10 cellular contexts compared by ENCODE assay signal in genomic region chr11:6647282-6647679, GRCh38. TPM values are rescaled to one million over a fixed set of nuclear protein-coding genes. Genes with fewer than 3 reads are reported as not detected.
DNase-seq lines count a peak whose midpoint lies in the region; ATAC-seq and TF ChIP-seq lines count a peak whose summit lies in the region.
"Had no signal": no experiment of that assay in that cellular context is flagged by ENCODE, and none has a peak within 500 bp of the region (broad histone marks: within the 10 kb centered on the region; RNA-seq: fewer than 3 reads in every experiment).

No MANE protein-coding gene starts in this region.

- no peak for TF ChIP-seq CTCF in upper lobe of left lung (IDR thresholded peaks at IDR 0.05)

- peaks cover 27 to 39% (median 32%) of the 10 kb centered on the region in 4 donors for H3K4me1 ChIP-seq in upper lobe of left lung

- no peaks in the 10 kb centered on the region for H3K36me3 ChIP-seq in upper lobe of left lung

- 55 to 59% methylated on average over 5 of the region's 5 CpGs for WGBS in upper lobe of left lung, 2 donors

- H3K4me3 Mint-ChIP-seq in memory B cell, result no peak overlapping the region
- H3K4me3 Mint-ChIP-seq in activated T-cell treated with anti-CD3 and anti-CD28 coated beads, Interleukin-2, amount 50 U/mL, for 4 hours, result no peak overlapping the region
- H3K4me3 Mint-ChIP-seq: activated T-cell treated with anti-CD3 and anti-CD28 coated beads, Interleukin-2, amount 50 U/mL, for 72 hours had no signal

- no peak overlapping the region for H3K27ac Mint-ChIP-seq in memory B cell
- H3K27ac Mint-ChIP-seq: activated T-cell treated with anti-CD3 and anti-CD28 coated beads, Interleukin-2, amount 50 U/mL, for 72 hours had no signal

- no peaks in the 10 kb centered on the region for H3K36me3 Mint-ChIP-seq in memory B cell
- H3K36me3 Mint-ChIP-seq in activated T-cell treated with anti-CD3 and anti-CD28 coated beads, Interleukin-2, amount 50 U/mL, for 4 hours (ENCODE audit: insufficient read depth), result no peaks in the 10 kb centered on the region

- no peaks in the 10 kb centered on the region for H3K4me1 Mint-ChIP-seq in memory B cell
- no peaks in the 10 kb centered on the region for H3K4me1 Mint-ChIP-seq in activated T-cell treated with anti-CD3 and anti-CD28 coated beads, Interleukin-2, amount 50 U/mL, for 4 hours (ENCODE audit: low read depth)

- H3K4me3 ChIP-seq in upper lobe of left lung, result no peak overlapping the region

- no peaks in the 10 kb centered on the region for H3K27me3 ChIP-seq in upper lobe of left lung

- H3K9me3 ChIP-seq in upper lobe of left lung, result no peaks in the 10 kb centered on the region

- DNase-seq in MV-4-11 (lab: John Stamatoyannopoulos, UW), result peak; percentile 37
- DNase-seq in memory B cell (ENCODE audit: low spot score in 2 of 2), result no peak
- peak in 1 of 2 donors; percentile 32 for DNase-seq in upper lobe of left lung
- DNase-seq in activated T-cell treated with anti-CD3 and anti-CD28 coated beads, Interleukin-2, amount 50 U/mL, for 4 hours, result no peak
- DNase-seq in SIG-M5 (lab: John Stamatoyannopoulos, UW), result no peak
- DNase-seq: NCI-H2171 had no signal

- H3K27me3 Mint-ChIP-seq in memory B cell, result no peaks in the 10 kb centered on the region
- no peaks in the 10 kb centered on the region for H3K27me3 Mint-ChIP-seq in activated T-cell treated with anti-CD3 and anti-CD28 coated beads, Interleukin-2, amount 50 U/mL, for 4 hours (ENCODE audit: low read depth)

- no peaks in the 10 kb centered on the region for H3K9me3 Mint-ChIP-seq in memory B cell
- H3K9me3 Mint-ChIP-seq in activated T-cell treated with anti-CD3 and anti-CD28 coated beads, Interleukin-2, amount 50 U/mL, for 4 hours, result no peaks in the 10 kb centered on the region
- H3K9me3 Mint-ChIP-seq: activated T-cell treated with anti-CD3 and anti-CD28 coated beads, Interleukin-2, amount 50 U/mL, for 72 hours had no signal

- no peak for TF ChIP-seq EP300 in upper lobe of left lung (IDR thresholded peaks at IDR 0.05)

- no peak for TF ChIP-seq POLR2A in upper lobe of left lung (IDR thresholded peaks at IDR 0.05)

- ATAC-seq in esophagus mucosa (peak; percentile 14), memory B cell (ENCODE audit: low read depth) (peak; percentile 1), upper lobe of left lung (ENCODE audit: low FRiP score in 2 of 2) (peak in 1 of 2 donors; percentile 33), HG02571 (IDR thresholded peaks at IDR 0.05; ENCODE audit: unreplicated experiment) (no peak), HG02759 (IDR thresholded peaks at IDR 0.05; ENCODE audit: unreplicated experiment) (no peak)
- no peak for ATAC-seq in activated T-cell treated with anti-CD3 and anti-CD28 coated beads, Interleukin-2, amount 50 U/mL, for 4 hours

- peak overlapping the region; percentile 58 to 89 (median 81) for H3K27ac ChIP-seq in upper lobe of left lung

RNA-seq across cellular contexts. Expression of gene DCHS1, which starts 8.3 kb away (rescaled TPM):
- 1.4 TPM for total RNA-seq in esophagus mucosa
- 10 to 100 TPM in 4 of 6 donors, 1 to 10 TPM in 2; 9.2 to 32.2 (median 12.8) TPM for total RNA-seq in upper lobe of left lung
- total RNA-seq in activated T-cell treated with anti-CD3 and anti-CD28 coated beads, Interleukin-2, amount 50 U/mL, for 4 hours, result under 1 TPM; 0.28 to 0.40 (median 0.33) TPM

RNA-seq across cellular contexts. Expression of gene TPP1, which starts 28.1 kb away (rescaled TPM):
- total RNA-seq in esophagus mucosa (38.7 TPM), upper lobe of left lung (100 to 1,000 TPM in 4 of 6 donors, 10 to 100 TPM in 2; 71.6 to 240 (median 145) TPM)
- 10 to 100 TPM; 25.4 to 35.6 (median 27.3) TPM for total RNA-seq in activated T-cell treated with anti-CD3 and anti-CD28 coated beads, Interleukin-2, amount 50 U/mL, for 4 hours

RNA-seq across cellular contexts. Expression of gene TAF10, which starts 35.3 kb away (rescaled TPM):
- total RNA-seq in esophagus mucosa, result 101 TPM
- 100 to 1,000 TPM in 3 of 6 donors, 10 to 100 TPM in 3; 60.8 to 153 (median 96.5) TPM for total RNA-seq in upper lobe of left lung
- 100 to 1,000 TPM; 163 to 191 (median 188) TPM for total RNA-seq in activated T-cell treated with anti-CD3 and anti-CD28 coated beads, Interleukin-2, amount 50 U/mL, for 4 hours

RNA-seq across cellular contexts. Expression of gene MRPL17, which starts 35.9 kb away (rescaled TPM):
- total RNA-seq in esophagus mucosa, result 37.1 TPM
- total RNA-seq in upper lobe of left lung, result 10 to 100 TPM; 12.6 to 49.2 (median 22.8) TPM
- total RNA-seq in activated T-cell treated with anti-CD3 and anti-CD28 coated beads, Interleukin-2, amount 50 U/mL, for 4 hours, result 100 to 1,000 TPM; 149 to 162 (median 156) TPM

RNA-seq across cellular contexts. Expression of gene ILK, which starts 43.7 kb away (rescaled TPM):
- total RNA-seq in esophagus mucosa (32.4 TPM), upper lobe of left lung (100 to 1,000 TPM; 130 to 191 (median 146) TPM)
- 10 to 100 TPM; 38.6 to 48.9 (median 45.0) TPM for total RNA-seq in activated T-cell treated with anti-CD3 and anti-CD28 coated beads, Interleukin-2, amount 50 U/mL, for 4 hours

Comparison
In these comparisons a context has a peak if more than half of its experiments do, and no peak if none do; other contexts are left out.
1. ATAC-seq: peak in esophagus mucosa (single experiment) and memory B cell (single experiment); none in activated T-cell treated with anti-CD3 and anti-CD28 coated beads, Interleukin-2, amount 50 U/mL, for 4 hours (0 of 2), HG02571 (single experiment) and HG02759 (single experiment).